In genomic region chr6:136249811-136250685, GRCh38 we compare ENCODE assay signal across 1 cellular context.
TF ChIP-seq lines count a peak whose summit lies in the region.

Gene MTFR2, minus strand, starts transcription at chr6:136250311. Its CDS starts 1,212 bp downstream, at chr6:136249099.

TF ChIP-seq in HEK293, 187 proteins besides CTCF, POLR2A, EP300 and RAD21 (continued from another document and continues in another):
- no peak for TF ChIP-seq ZNF768 (tag by site-specific recombination; IDR thresholded peaks at IDR 0.05)
- no peak for TF ChIP-seq ZNF654 (tag by site-specific recombination; IDR thresholded peaks at IDR 0.05; ENCODE audit: low read depth)
- no peak for TF ChIP-seq ZSCAN30 (tag by site-specific recombination; IDR thresholded peaks at IDR 0.05)
- no peak for TF ChIP-seq ZNF223 (tag by site-specific recombination; IDR thresholded peaks at IDR 0.05)
- no peak for TF ChIP-seq YY1 (tag by site-specific recombination; IDR thresholded peaks at IDR 0.05)
- TF ChIP-seq, protein P1, sequence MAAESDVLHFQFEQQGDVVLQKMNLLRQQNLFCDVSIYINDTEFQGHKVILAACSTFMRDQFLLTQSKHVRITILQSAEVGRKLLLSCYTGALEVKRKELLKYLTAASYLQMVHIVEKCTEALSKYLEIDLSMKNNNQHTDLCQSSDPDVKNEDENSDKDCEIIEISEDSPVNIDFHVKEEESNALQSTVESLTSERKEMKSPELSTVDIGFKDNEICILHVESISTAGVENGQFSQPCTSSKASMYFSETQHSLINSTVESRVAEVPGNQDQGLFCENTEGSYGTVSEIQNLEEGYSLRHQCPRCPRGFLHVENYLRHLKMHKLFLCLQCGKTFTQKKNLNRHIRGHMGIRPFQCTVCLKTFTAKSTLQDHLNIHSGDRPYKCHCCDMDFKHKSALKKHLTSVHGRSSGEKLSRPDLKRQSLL (tag by site-specific recombination; IDR thresholded peaks at IDR 0.05): no peak
- no peak for TF ChIP-seq ZNF19 (tag by site-specific recombination; IDR thresholded peaks at IDR 0.05; ENCODE audit: low read depth)
- TF ChIP-seq ZNF133 (tag by site-specific recombination; IDR thresholded peaks at IDR 0.05): no peak
- no peak for TF ChIP-seq ZNF623 (tag by site-specific recombination; IDR thresholded peaks at IDR 0.05)
- TF ChIP-seq ZNF302 (tag by site-specific recombination; IDR thresholded peaks at IDR 0.05; ENCODE audit: low read depth): no peak
- TF ChIP-seq ZNF426 (tag by site-specific recombination; IDR thresholded peaks at IDR 0.05): no peak
- TF ChIP-seq BCL11A (tag by site-specific recombination; IDR thresholded peaks at IDR 0.05; ENCODE audit: low read depth): no peak
- TF ChIP-seq ZNF792 (tag by site-specific recombination; IDR thresholded peaks at IDR 0.05): no peak
- TF ChIP-seq, protein P2, sequence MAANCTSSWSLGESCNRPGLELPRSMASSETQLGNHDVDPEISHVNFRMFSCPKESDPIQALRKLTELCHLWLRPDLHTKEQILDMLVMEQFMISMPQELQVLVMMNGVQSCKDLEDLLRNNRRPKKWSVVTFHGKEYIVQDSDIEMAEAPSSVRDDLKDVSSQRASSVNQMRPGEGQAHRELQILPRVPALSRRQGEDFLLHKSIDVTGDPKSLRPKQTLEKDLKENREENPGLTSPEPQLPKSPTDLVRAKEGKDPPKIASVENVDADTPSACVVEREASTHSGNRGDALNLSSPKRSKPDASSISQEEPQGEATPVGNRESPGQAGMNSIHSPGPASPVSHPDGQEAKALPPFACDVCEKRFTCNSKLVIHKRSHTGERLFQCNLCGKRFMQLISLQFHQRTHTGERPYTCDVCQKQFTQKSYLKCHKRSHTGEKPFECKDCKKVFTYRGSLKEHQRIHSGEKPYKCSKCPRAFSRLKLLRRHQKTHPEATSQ (tag by site-specific recombination; IDR thresholded peaks at IDR 0.05): no peak
- TF ChIP-seq ZNF521 (tag by site-specific recombination; IDR thresholded peaks at IDR 0.05): no peak
- TF ChIP-seq ZNF398 (tag by site-specific recombination; IDR thresholded peaks at IDR 0.05): no peak
- peak; percentile 73; the same call in 1 of the 2 replicates for TF ChIP-seq ZNF518A (tag by site-specific recombination; conservative IDR thresholded peaks at IDR 0.05; ENCODE audit: low read depth)
- TF ChIP-seq ZNF221 (tag by site-specific recombination; IDR thresholded peaks at IDR 0.05; ENCODE audit: borderline replicate concordance): no peak
- TF ChIP-seq, protein P3, sequence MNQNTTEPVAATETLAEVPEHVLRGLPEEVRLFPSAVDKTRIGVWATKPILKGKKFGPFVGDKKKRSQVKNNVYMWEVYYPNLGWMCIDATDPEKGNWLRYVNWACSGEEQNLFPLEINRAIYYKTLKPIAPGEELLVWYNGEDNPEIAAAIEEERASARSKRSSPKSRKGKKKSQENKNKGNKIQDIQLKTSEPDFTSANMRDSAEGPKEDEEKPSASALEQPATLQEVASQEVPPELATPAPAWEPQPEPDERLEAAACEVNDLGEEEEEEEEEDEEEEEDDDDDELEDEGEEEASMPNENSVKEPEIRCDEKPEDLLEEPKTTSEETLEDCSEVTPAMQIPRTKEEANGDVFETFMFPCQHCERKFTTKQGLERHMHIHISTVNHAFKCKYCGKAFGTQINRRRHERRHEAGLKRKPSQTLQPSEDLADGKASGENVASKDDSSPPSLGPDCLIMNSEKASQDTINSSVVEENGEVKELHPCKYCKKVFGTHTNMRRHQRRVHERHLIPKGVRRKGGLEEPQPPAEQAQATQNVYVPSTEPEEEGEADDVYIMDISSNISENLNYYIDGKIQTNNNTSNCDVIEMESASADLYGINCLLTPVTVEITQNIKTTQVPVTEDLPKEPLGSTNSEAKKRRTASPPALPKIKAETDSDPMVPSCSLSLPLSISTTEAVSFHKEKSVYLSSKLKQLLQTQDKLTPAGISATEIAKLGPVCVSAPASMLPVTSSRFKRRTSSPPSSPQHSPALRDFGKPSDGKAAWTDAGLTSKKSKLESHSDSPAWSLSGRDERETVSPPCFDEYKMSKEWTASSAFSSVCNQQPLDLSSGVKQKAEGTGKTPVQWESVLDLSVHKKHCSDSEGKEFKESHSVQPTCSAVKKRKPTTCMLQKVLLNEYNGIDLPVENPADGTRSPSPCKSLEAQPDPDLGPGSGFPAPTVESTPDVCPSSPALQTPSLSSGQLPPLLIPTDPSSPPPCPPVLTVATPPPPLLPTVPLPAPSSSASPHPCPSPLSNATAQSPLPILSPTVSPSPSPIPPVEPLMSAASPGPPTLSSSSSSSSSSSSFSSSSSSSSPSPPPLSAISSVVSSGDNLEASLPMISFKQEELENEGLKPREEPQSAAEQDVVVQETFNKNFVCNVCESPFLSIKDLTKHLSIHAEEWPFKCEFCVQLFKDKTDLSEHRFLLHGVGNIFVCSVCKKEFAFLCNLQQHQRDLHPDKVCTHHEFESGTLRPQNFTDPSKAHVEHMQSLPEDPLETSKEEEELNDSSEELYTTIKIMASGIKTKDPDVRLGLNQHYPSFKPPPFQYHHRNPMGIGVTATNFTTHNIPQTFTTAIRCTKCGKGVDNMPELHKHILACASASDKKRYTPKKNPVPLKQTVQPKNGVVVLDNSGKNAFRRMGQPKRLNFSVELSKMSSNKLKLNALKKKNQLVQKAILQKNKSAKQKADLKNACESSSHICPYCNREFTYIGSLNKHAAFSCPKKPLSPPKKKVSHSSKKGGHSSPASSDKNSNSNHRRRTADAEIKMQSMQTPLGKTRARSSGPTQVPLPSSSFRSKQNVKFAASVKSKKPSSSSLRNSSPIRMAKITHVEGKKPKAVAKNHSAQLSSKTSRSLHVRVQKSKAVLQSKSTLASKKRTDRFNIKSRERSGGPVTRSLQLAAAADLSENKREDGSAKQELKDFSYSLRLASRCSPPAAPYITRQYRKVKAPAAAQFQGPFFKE (tag by site-specific recombination; IDR thresholded peaks at IDR 0.05; ENCODE audit: borderline replicate concordance): no peak
- no peak for TF ChIP-seq ZNF184 (tag by site-specific recombination; IDR thresholded peaks at IDR 0.05)
- TF ChIP-seq ZNF23 (tag by site-specific recombination; IDR thresholded peaks at IDR 0.05; ENCODE audit: borderline replicate concordance): no peak
- peak; percentile 64; the same call in 1 of the 2 replicates for TF ChIP-seq HOXD13 (CRISPR knock-in tag; IDR thresholded peaks at IDR 0.05; ENCODE audit: borderline replicate concordance)
- TF ChIP-seq, protein P4, sequence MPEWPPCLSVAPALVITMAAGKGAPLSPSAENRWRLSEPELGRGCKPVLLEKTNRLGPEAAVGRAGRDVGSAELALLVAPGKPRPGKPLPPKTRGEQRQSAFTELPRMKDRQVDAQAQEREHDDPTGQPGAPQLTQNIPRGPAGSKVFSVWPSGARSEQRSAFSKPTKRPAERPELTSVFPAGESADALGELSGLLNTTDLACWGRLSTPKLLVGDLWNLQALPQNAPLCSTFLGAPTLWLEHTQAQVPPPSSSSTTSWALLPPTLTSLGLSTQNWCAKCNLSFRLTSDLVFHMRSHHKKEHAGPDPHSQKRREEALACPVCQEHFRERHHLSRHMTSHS (tag by site-specific recombination; IDR thresholded peaks at IDR 0.05): no peak
- no peak for TF ChIP-seq ZBTB44 (tag by site-specific recombination; IDR thresholded peaks at IDR 0.05)
- TF ChIP-seq BCL6B (tag by site-specific recombination; IDR thresholded peaks at IDR 0.05): no peak
- peak; percentile 18; the same call in 1 of the 2 replicates for TF ChIP-seq ZNF10 (tag by site-specific recombination; IDR thresholded peaks at IDR 0.05)
- peak; percentile 73 for TF ChIP-seq ZFHX2 (tag by site-specific recombination; conservative IDR thresholded peaks at IDR 0.05)
- no peak for TF ChIP-seq ZBTB7A (tag by site-specific recombination; IDR thresholded peaks at IDR 0.05; ENCODE audit: low read depth)
- TF ChIP-seq ZNF670 (tag by site-specific recombination; IDR thresholded peaks at IDR 0.05; ENCODE audit: low read depth): no peak
- TF ChIP-seq ZNF239 (tag by site-specific recombination; IDR thresholded peaks at IDR 0.05): no peak
- no peak for TF ChIP-seq ZNF544 (tag by site-specific recombination; IDR thresholded peaks at IDR 0.05)
- no peak for TF ChIP-seq OSR2 (tag by site-specific recombination; IDR thresholded peaks at IDR 0.05)
- no peak for TF ChIP-seq ZNF529 (tag by site-specific recombination; IDR thresholded peaks at IDR 0.05; ENCODE audit: insufficient replicate concordance)
- peak; percentile 27; the same call in 1 of the 2 replicates for TF ChIP-seq PATZ1 (tag by site-specific recombination; IDR thresholded peaks at IDR 0.05)
- TF ChIP-seq SP7 (tag by site-specific recombination; IDR thresholded peaks at IDR 0.05): peak; percentile 36; the same call in 1 of the 2 replicates
- TF ChIP-seq HOXA7 (CRISPR knock-in tag; IDR thresholded peaks at IDR 0.05; ENCODE audit: borderline replicate concordance): no peak
- peak; percentile 67 for TF ChIP-seq GLIS2 (tag by site-specific recombination; IDR thresholded peaks at IDR 0.05)
- TF ChIP-seq MYNN (tag by site-specific recombination; IDR thresholded peaks at IDR 0.05; ENCODE audit: borderline replicate concordance): no peak; the same call in 1 of the 2 replicates
- no peak for TF ChIP-seq ZNF747 (tag by site-specific recombination; IDR thresholded peaks at IDR 0.05)
